In genomic region chr12:57088442-57089258, GRCh38 we compare ENCODE assay signal across 8 cellular contexts. TPM values are rescaled to one million over a fixed set of nuclear protein-coding genes. Genes with fewer than 3 reads are reported as not detected.
DNase-seq lines count a peak whose midpoint lies in the region; ATAC-seq and TF ChIP-seq lines count a peak whose summit lies in the region.

TSS of gene NAB2 (plus strand) at chr12:57089114. CDS start at chr12:57089272, 158 bp downstream.

- TF ChIP-seq CTCF in GM12875 (IDR thresholded peaks at IDR 0.05; ENCODE audit: borderline replicate concordance, insufficient read depth, low read depth, low read length) (no peak), tibial nerve (IDR thresholded peaks at IDR 0.05) (peak in 1 of 5 experiments; percentile 32)

- WGBS in tibial nerve, 2 donors: 1% methylated on average over 32 to 38 of the region's 85 CpGs

- peaks cover 52% of the 10 kb centered on the region for H3K4me1 ChIP-seq in adipocyte (ENCODE audit: control insufficient read depth, insufficient read depth, low read length)
- peaks cover 3 to 48% (median 38%) of the 10 kb centered on the region in 4 donors for H3K4me1 ChIP-seq in tibial nerve

- H3K27me3 ChIP-seq in adipocyte (replicated peaks; ENCODE audit: control insufficient read depth, insufficient read depth, low read length) (no peaks in the 10 kb centered on the region), tibial nerve (no peaks in the 10 kb centered on the region)

- ATAC-seq in HG02759 (IDR thresholded peaks at IDR 0.05; ENCODE audit: unreplicated experiment): peak; percentile 64

- peak; percentile 75 to 82 for TF ChIP-seq POLR2A in tibial nerve (IDR thresholded peaks at IDR 0.05)

- H3K9ac ChIP-seq in adipocyte (ENCODE audit: low read length): peak within 1 kb of the TSS; percentile 98

- DNase-seq in NCI-H1417 (lab: John Stamatoyannopoulos, UW) (peak; percentile 88 to 94 (median 88)), T follicular helper cell (ENCODE audit: low read depth) (peak; percentile 89), adipocyte (ENCODE audit: low read depth) (peak; percentile 99), cardiac septum (ENCODE audit: low spot score) (peak; percentile 97), pons (ENCODE audit: low spot score) (peak; percentile 89), tibial nerve (ENCODE audit: low spot score in 2 of 2) (peak; percentile 95 to 96)

- intact Hi-C loops in cardiac septum (cut with DNase I): loop anchor here (1.0 kb wide), 1 partner anchor 23 kb away; the partner anchor contains the start of gene STAT6

- no peaks in the 10 kb centered on the region for H3K9me3 ChIP-seq in adipocyte (ENCODE audit: control insufficient read depth, low read length)
- no peaks in the 10 kb centered on the region for H3K9me3 ChIP-seq in tibial nerve

- H3K27ac ChIP-seq in tibial nerve: peak within 1 kb of the TSS; percentile 98 to 100 (median 99)

- peaks cover 27% of the 10 kb centered on the region for H3K36me3 ChIP-seq in adipocyte (ENCODE audit: control insufficient read depth, insufficient read depth, low read length, severe bottlenecking)
- peaks cover 0 to 30% (median 0%) of the 10 kb centered on the region in 3 donors for H3K36me3 ChIP-seq in tibial nerve

- H3K4me3 ChIP-seq in GM12875 (ENCODE audit: low read depth, low read length): peak within 1 kb of the TSS; percentile 93
- H3K4me3 ChIP-seq in adipocyte (ENCODE audit: low read length): peak within 1 kb of the TSS; percentile 94
- H3K4me3 ChIP-seq in tibial nerve: peak within 1 kb of the TSS; percentile 75 to 95 (median 87)

- TF ChIP-seq EP300 in tibial nerve (IDR thresholded peaks at IDR 0.05): peak; percentile 54 to 97

RNA-seq across cellular contexts. Expression of gene NAB2, which starts in this region (rescaled TPM):
- total RNA-seq in cardiac septum (37.9 TPM), tibial nerve (10 to 100 TPM; 29.3 to 42.2 (median 38.6) TPM)

Comparison
In these comparisons a context has a peak if more than half of its experiments do, and no peak if none do; other contexts are left out.
1. Peak in every context shown above with its lines: DNase-seq, ATAC-seq, H3K4me3 ChIP-seq and H3K27ac ChIP-seq.